8 cellular contexts compared by ENCODE assay signal in the genomic region with DNA sequence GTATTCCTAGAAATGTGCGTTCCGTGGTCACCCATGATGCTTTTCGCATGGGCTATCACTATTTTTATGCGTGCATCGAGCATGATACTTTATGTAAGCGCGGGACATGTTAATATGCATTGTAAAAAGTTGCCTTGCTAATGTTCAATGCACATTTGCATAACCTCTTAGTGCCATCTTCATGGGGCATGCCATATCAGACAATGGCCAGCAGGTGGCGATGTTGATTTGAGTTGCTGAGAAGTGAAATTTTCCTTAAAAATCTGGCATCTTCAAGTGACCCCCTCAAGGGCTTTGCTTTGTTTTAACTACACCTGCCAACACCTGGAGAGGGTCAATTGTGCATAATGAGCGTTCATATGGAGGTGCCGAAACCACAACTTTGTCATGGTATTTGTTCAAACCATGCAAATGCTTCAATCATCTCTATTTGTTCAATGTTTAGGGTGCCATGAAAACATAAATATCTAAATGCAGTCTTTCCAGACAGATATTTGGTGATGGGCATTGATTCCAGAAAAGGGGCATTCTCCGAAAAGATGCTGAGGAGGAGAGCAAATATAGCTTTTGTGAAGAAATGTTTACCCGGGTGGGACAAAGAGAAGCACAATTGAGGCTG.
DNase-seq lines count a peak whose midpoint lies in the region; ATAC-seq and TF ChIP-seq lines count a peak whose summit lies in the region.

No MANE protein-coding gene starts in this region.

- peaks cover 6% of the 10 kb centered on the region for H3K4me1 Mint-ChIP-seq in Calu3 (ENCODE audit: low read depth, unreplicated experiment)
- H3K4me1 Mint-ChIP-seq in activated CD8-positive, alpha-beta T cell treated with anti-CD3 and anti-CD28 coated beads for 36 hours (ENCODE audit: low read depth) = no peaks in the 10 kb centered on the region
- peaks cover 0 to 3% of the 10 kb centered on the region in 2 donors for H3K4me1 Mint-ChIP-seq in natural killer cell treated with Interleukin-12 subunit alpha and Interleukin-12 subunit beta and Interleukin-15 and Interleukin-18, amount 100 ng/mL, for 72 hours (ENCODE audit: low read depth in 2 of 2)

- H3K27ac ChIP-seq in esophagus squamous epithelium = no peak overlapping the region
- no peak overlapping the region for H3K27ac ChIP-seq in uterus

- intact Hi-C loops in Calu3 (cut with micrococcal nuclease; ENCODE audit: unreplicated experiment) = loop anchor here (1.0 to 5.0 kb wide), 2 partner anchors 567 to 585 kb away; no protein-coding TSS in a partner anchor
- intact Hi-C loops in activated CD8-positive, alpha-beta T cell treated with anti-CD3 and anti-CD28 coated beads for 36 hours (cut with micrococcal nuclease) = loop anchor here (10.0 kb wide), 1 partner anchor 567 kb away; no protein-coding TSS in a partner anchor
- intact Hi-C loops in esophagus squamous epithelium (cut with DNase I) = loop anchor here (10.0 kb wide), 1 partner anchor 567 kb away; no protein-coding TSS in a partner anchor
- intact Hi-C loops in uterus (cut with DNase I; ENCODE audit: low total_unique reads) = no loop called here

- H3K9me3 Mint-ChIP-seq in Calu3 (ENCODE audit: low read depth, unreplicated experiment) = no peaks in the 10 kb centered on the region
- no peaks in the 10 kb centered on the region for H3K9me3 Mint-ChIP-seq in activated CD8-positive, alpha-beta T cell treated with anti-CD3 and anti-CD28 coated beads for 36 hours
- H3K9me3 Mint-ChIP-seq in natural killer cell treated with Interleukin-12 subunit alpha and Interleukin-12 subunit beta and Interleukin-15 and Interleukin-18, amount 100 ng/mL, for 72 hours = no peaks in the 10 kb centered on the region

- H3K9me3 ChIP-seq in esophagus squamous epithelium = no peaks in the 10 kb centered on the region
- no peaks in the 10 kb centered on the region for H3K9me3 ChIP-seq in uterus

- H3K4me3 ChIP-seq in NB4 (ENCODE audit: low read depth, low read length) = no peak overlapping the region
- no peak overlapping the region for H3K4me3 ChIP-seq in esophagus squamous epithelium
- no peak overlapping the region for H3K4me3 ChIP-seq in uterus

- DNase-seq in Calu3 (peak; percentile 41), NB4 (ENCODE audit: low read depth) (peak; percentile 51), esophagus squamous epithelium (lab: John Stamatoyannopoulos, UW) (no peak), uterus (peak in 1 of 2 donors; percentile 15), occipital lobe (lab: John Stamatoyannopoulos, UW) (no peak)
- peak; percentile 33 for DNase-seq in activated CD8-positive, alpha-beta T cell treated with anti-CD3 and anti-CD28 coated beads for 36 hours
- peak; percentile 62 for DNase-seq in natural killer cell treated with Interleukin-12 subunit alpha and Interleukin-12 subunit beta and Interleukin-15 and Interleukin-18, amount 100 ng/mL, for 72 hours (ENCODE audit: low spot score)

- TF ChIP-seq CTCF in Calu3 (IDR thresholded peaks at IDR 0.05; ENCODE audit: unreplicated experiment) = peak; percentile 82
- peak; percentile 76 for TF ChIP-seq CTCF in NB4 (IDR thresholded peaks at IDR 0.05; ENCODE audit: low read depth, low read length)
- peak; percentile 73 for TF ChIP-seq CTCF in activated CD8-positive, alpha-beta T cell treated with anti-CD3 and anti-CD28 coated beads for 36 hours (IDR thresholded peaks at IDR 0.05)
- TF ChIP-seq CTCF in esophagus squamous epithelium (IDR thresholded peaks at IDR 0.05) = peak; percentile 64 to 97 (median 78)
- peak; percentile 54 to 74 (median 56) for TF ChIP-seq CTCF in uterus (IDR thresholded peaks at IDR 0.05)

- ATAC-seq in GM19351 (IDR thresholded peaks at IDR 0.05; ENCODE audit: unreplicated experiment) = peak; percentile 83
- ATAC-seq in activated CD8-positive, alpha-beta T cell treated with anti-CD3 and anti-CD28 coated beads for 36 hours = no peak
- ATAC-seq in natural killer cell treated with Interleukin-12 subunit alpha and Interleukin-12 subunit beta and Interleukin-15 and Interleukin-18, amount 100 ng/mL, for 72 hours = no peak

- H3K36me3 Mint-ChIP-seq in Calu3 (ENCODE audit: insufficient read depth, unreplicated experiment) = no peaks in the 10 kb centered on the region
- no peaks in the 10 kb centered on the region for H3K36me3 Mint-ChIP-seq in activated CD8-positive, alpha-beta T cell treated with anti-CD3 and anti-CD28 coated beads for 36 hours (ENCODE audit: low read depth)
- no peaks in the 10 kb centered on the region for H3K36me3 Mint-ChIP-seq in natural killer cell treated with Interleukin-12 subunit alpha and Interleukin-12 subunit beta and Interleukin-15 and Interleukin-18, amount 100 ng/mL, for 72 hours

- BruUV-seq in Calu3 (replicated peaks; lab: Mats Ljungman, UMichigan) = no TSS peak

- TF ChIP-seq POLR2A in NB4 (IDR thresholded peaks at IDR 0.05; ENCODE audit: extremely low read depth, insufficient read length) = no peak
- TF ChIP-seq POLR2A in esophagus squamous epithelium (IDR thresholded peaks at IDR 0.05) = no peak
- TF ChIP-seq POLR2A in uterus (IDR thresholded peaks at IDR 0.05) = no peak

- H3K27ac Mint-ChIP-seq in Calu3 (ENCODE audit: unreplicated experiment) = no peak overlapping the region
- H3K27ac Mint-ChIP-seq in activated CD8-positive, alpha-beta T cell treated with anti-CD3 and anti-CD28 coated beads for 36 hours = no peak overlapping the region
- H3K27ac Mint-ChIP-seq in natural killer cell treated with Interleukin-12 subunit alpha and Interleukin-12 subunit beta and Interleukin-15 and Interleukin-18, amount 100 ng/mL, for 72 hours = no peak overlapping the region

- H3K27me3 ChIP-seq in esophagus squamous epithelium (no peaks in the 10 kb centered on the region), uterus (no peaks in the 10 kb centered on the region)

- 29 to 30% methylated on average over 10 to 12 of the region's 12 CpGs for WGBS in esophagus squamous epithelium, 2 donors

- no peaks in the 10 kb centered on the region for H3K36me3 ChIP-seq in esophagus squamous epithelium
- H3K36me3 ChIP-seq in uterus = no peaks in the 10 kb centered on the region

- POLR2A ChIA-PET in activated CD8-positive, alpha-beta T cell treated with anti-CD3 and anti-CD28 coated beads for 36 hours (lab: Charles Lee) = no interaction called here

- no peak overlapping the region for H3K4me3 Mint-ChIP-seq in Calu3 (ENCODE audit: low read depth, unreplicated experiment)
- no peak overlapping the region for H3K4me3 Mint-ChIP-seq in activated CD8-positive, alpha-beta T cell treated with anti-CD3 and anti-CD28 coated beads for 36 hours
- H3K4me3 Mint-ChIP-seq in natural killer cell treated with Interleukin-12 subunit alpha and Interleukin-12 subunit beta and Interleukin-15 and Interleukin-18, amount 100 ng/mL, for 72 hours = no peak overlapping the region

- H3K27me3 Mint-ChIP-seq in Calu3 (ENCODE audit: unreplicated experiment) = no peaks in the 10 kb centered on the region
- H3K27me3 Mint-ChIP-seq in activated CD8-positive, alpha-beta T cell treated with anti-CD3 and anti-CD28 coated beads for 36 hours = no peaks in the 10 kb centered on the region
- no peaks in the 10 kb centered on the region for H3K27me3 Mint-ChIP-seq in natural killer cell treated with Interleukin-12 subunit alpha and Interleukin-12 subunit beta and Interleukin-15 and Interleukin-18, amount 100 ng/mL, for 72 hours

- CTCF ChIA-PET in Calu3 (lab: Charles Lee) = interaction anchor here (0.7 kb wide), 1 partner anchor 116 kb away, joined by 5 read pairs; no protein-coding TSS in a partner anchor
- CTCF ChIA-PET in activated CD8-positive, alpha-beta T cell treated with anti-CD3 and anti-CD28 coated beads for 36 hours (lab: Charles Lee) = interaction anchor here (0.6 kb wide), 1 partner anchor 10 kb away, joined by 3 read pairs; no protein-coding TSS in a partner anchor

- H3K4me1 ChIP-seq in esophagus squamous epithelium (no peaks in the 10 kb centered on the region), uterus (no peaks in the 10 kb centered on the region)

Comparison
In these comparisons a context has a peak if more than half of its experiments do, and no peak if none do; other contexts are left out.
1. DNase-seq: peak in Calu3 (single experiment), NB4 (single experiment), activated CD8-positive, alpha-beta T cell treated with anti-CD3 and anti-CD28 coated beads for 36 hours (single experiment) and natural killer cell treated with Interleukin-12 subunit alpha and Interleukin-12 subunit beta and Interleukin-15 and Interleukin-18, amount 100 ng/mL, for 72 hours (single experiment); none in esophagus squamous epithelium (single experiment) and occipital lobe (single experiment).
2. Peak in every context shown above with its lines, with median percentiles within 50 percentile points of each other: CTCF ChIP-seq.